22 cellular contexts compared by ENCODE assay signal in the genomic region with DNA sequence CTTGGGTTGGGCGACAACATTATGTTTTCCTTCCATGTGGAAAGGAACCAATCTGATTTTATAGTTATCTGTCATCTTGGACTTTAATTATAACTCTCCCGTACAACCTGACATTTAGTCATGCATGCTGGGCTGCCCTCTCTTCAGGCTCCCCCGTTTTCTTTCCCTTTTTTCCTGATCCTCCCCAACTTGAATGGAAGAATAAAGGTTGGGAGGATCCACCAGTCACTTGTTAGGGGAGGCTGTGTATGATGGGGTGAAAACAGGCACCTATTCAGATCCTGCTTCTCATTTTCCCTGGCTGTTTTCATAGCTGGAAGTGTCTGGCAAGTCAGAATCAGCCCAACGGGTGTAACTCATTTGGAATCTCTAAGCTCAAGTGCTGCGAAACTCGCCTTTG.
"Had no signal": no experiment of that assay in that cellular context is flagged by ENCODE, and none has a peak within 500 bp of the region (broad histone marks: within the 10 kb centered on the region; RNA-seq: fewer than 3 reads in every experiment).

No MANE protein-coding gene starts in this region.

- H3K4me1 ChIP-seq: esophagus muscularis mucosa, gastrocnemius medialis, heart right ventricle, left ventricle myocardium inferior, right atrium auricular region, sigmoid colon, stomach, transverse colon had no signal

- H3K9me3 ChIP-seq: esophagus muscularis mucosa, gastrocnemius medialis, heart right ventricle, left ventricle myocardium inferior, right atrium auricular region, sigmoid colon, stomach, thoracic aorta, transverse colon had no signal

- H3K27ac ChIP-seq: dorsolateral prefrontal cortex, epithelial cell of prostate, esophagus muscularis mucosa, gastrocnemius medialis, heart right ventricle, left ventricle myocardium inferior, right atrium auricular region, sigmoid colon, skin epidermis, stomach, thoracic aorta, transverse colon had no signal

- DNase-seq: cortex of kidney; dorsolateral prefrontal cortex; effector memory CD4-positive, alpha-beta T cell; gastrocnemius medialis; heart right ventricle; hypothalamus; immature natural killer cell; left ventricle myocardium inferior; naive thymus-derived CD4-positive, alpha-beta T cell; nephron progenitor cell; sigmoid colon; stimulated activated CD4-positive, alpha-beta T cell treated with anti-CD3 and anti-CD28 coated beads, Interleukin-12 subunit alpha, Interleukin-12 subunit beta, amount 100 ng/mL, for 4 hours; stimulated activated naive CD4-positive, alpha-beta T cell; stomach; substantia nigra; transverse colon had no signal

- H3K27me3 ChIP-seq: dorsolateral prefrontal cortex, gastrocnemius medialis, right atrium auricular region, sigmoid colon, transverse colon had no signal

- H3K4me3 ChIP-seq: dorsolateral prefrontal cortex, esophagus muscularis mucosa, gastrocnemius medialis, heart right ventricle, left ventricle myocardium inferior, lung, right atrium auricular region, sigmoid colon, skin epidermis, stomach, thoracic aorta, transverse colon had no signal

- H3K36me3 ChIP-seq: esophagus muscularis mucosa, gastrocnemius medialis, heart right ventricle, left ventricle myocardium inferior, right atrium auricular region, sigmoid colon, stomach, thoracic aorta, transverse colon had no signal

- ATAC-seq: gastrocnemius medialis; heart right ventricle; naive thymus-derived CD4-positive, alpha-beta T cell had no signal
